In genomic region chr15:90957105-90957790, GRCh38 we compare ENCODE assay signal across 8 cellular contexts. TPM values are rescaled to one million over a fixed set of nuclear protein-coding genes. Genes with fewer than 3 reads are reported as not detected.
DNase-seq lines count a peak whose midpoint lies in the region; ATAC-seq, FAIRE-seq and TF ChIP-seq lines count a peak whose summit lies in the region.
"Had no signal": no experiment of that assay in that cellular context is flagged by ENCODE, and none has a peak within 500 bp of the region (broad histone marks: within the 10 kb centered on the region; RNA-seq: fewer than 3 reads in every experiment).

No MANE protein-coding gene starts in this region.

- no peak for DNase-seq in activated naive CD8-positive, alpha-beta T cell treated with anti-CD3 and anti-CD28 coated beads, Interleukin-2, amount 50 U/mL, for 24 hours
- peak; percentile 56 for DNase-seq in hepatocyte (ENCODE audit: low spot score)
- DNase-seq in sigmoid colon = no peak
- DNase-seq in RCC 7860 (ENCODE audit: low spot score) = no peak
- no peak for DNase-seq in HUDEP-2 (lab: John Stamatoyannopoulos, UW; ENCODE audit: unreplicated experiment in 76 of 76)

- intact Hi-C loops in sigmoid colon (cut with DNase I) = loop anchor here (2.0 to 5.0 kb wide), 2 partner anchors 38 to 315 kb away; partner anchors contain the start of gene PRC1

- peaks cover 22% of the 10 kb centered on the region for H3K4me1 Mint-ChIP-seq in activated naive CD8-positive, alpha-beta T cell treated with anti-CD3 and anti-CD28 coated beads, Interleukin-2, amount 50 U/mL, for 24 hours

- CTCF ChIA-PET in HEK293 (lab: Yijun Ruan, JAX) = interaction anchor here (0.5 to 11.9 kb wide), 34 partner anchors 10 to 1069 kb away, joined by 3 to 163 read pairs (median 5); partner anchors contain the start of genes HDDC3, UNC45A and VPS33B

- H3K27ac Mint-ChIP-seq in activated naive CD8-positive, alpha-beta T cell treated with anti-CD3 and anti-CD28 coated beads, Interleukin-2, amount 50 U/mL, for 24 hours = no peak overlapping the region

- TF ChIP-seq EP300 in sigmoid colon (IDR thresholded peaks at IDR 0.05) = no peak

- H3K4me3 ChIP-seq in HEK293 (ENCODE audit: low read depth, low read length) = peak overlapping the region; percentile 59
- peak overlapping the region; percentile 68 for H3K4me3 ChIP-seq in hepatocyte
- H3K4me3 ChIP-seq in sigmoid colon = peak overlapping the region; percentile 50 to 77 (median 62)

- peak overlapping the region; percentile 98 for H3K4me2 ChIP-seq in hepatocyte

- H3K36me3 ChIP-seq in HEK293 (ENCODE audit: control insufficient read depth in 2 of 2, insufficient read depth in 1 of 2, low read length in 2 of 2) (peaks cover 14 to 65% of the 10 kb centered on the region in 2 experiments; a peak in 2 of 3 replicates), hepatocyte (replicated peaks; ENCODE audit: insufficient read depth, low read depth) (no peaks in the 10 kb centered on the region), sigmoid colon (peaks cover 10 to 35% (median 24%) of the 10 kb centered on the region in 4 donors)

- H3K4me1 ChIP-seq in HEK293 (ENCODE audit: control insufficient read depth, insufficient read depth, low read length) (no peaks in the 10 kb centered on the region; the same call in 1 of the 2 replicates), hepatocyte (ENCODE audit: insufficient read depth) (peaks cover 17% of the 10 kb centered on the region), sigmoid colon (peaks cover 0 to 56% (median 49%) of the 10 kb centered on the region in 4 donors)

- no peaks in the 10 kb centered on the region for H3K9me2 ChIP-seq in hepatocyte (replicated peaks; ENCODE audit: insufficient read depth)

- no peaks in the 10 kb centered on the region for H3K9me3 Mint-ChIP-seq in activated naive CD8-positive, alpha-beta T cell treated with anti-CD3 and anti-CD28 coated beads, Interleukin-2, amount 50 U/mL, for 24 hours

- H3K9me3 ChIP-seq in HEK293 (ENCODE audit: control insufficient read depth, insufficient read depth, low read depth, low read length) (no peaks in the 10 kb centered on the region), hepatocyte (ENCODE audit: low read depth) (no peaks in the 10 kb centered on the region), sigmoid colon (no peaks in the 10 kb centered on the region)
- H3K9me3 ChIP-seq: SJSA1 had no signal

- H2AFZ ChIP-seq in hepatocyte = peak overlapping the region; percentile 95

- peaks cover 3% of the 10 kb centered on the region for H3K79me2 ChIP-seq in hepatocyte

- no peak for TF ChIP-seq POLR2A in sigmoid colon (IDR thresholded peaks at IDR 0.05)

- no peak for TF ChIP-seq CTCF in HEK293 (tag by site-specific recombination; IDR thresholded peaks at IDR 0.05)
- TF ChIP-seq CTCF in hepatocyte (IDR thresholded peaks at IDR 0.05; ENCODE audit: poor library complexity) = no peak
- TF ChIP-seq CTCF in sigmoid colon (IDR thresholded peaks at IDR 0.05) = no peak

- no peaks in the 10 kb centered on the region for H4K20me1 ChIP-seq in hepatocyte (ENCODE audit: insufficient read depth, poor library complexity, severe bottlenecking)

- peaks cover 30% of the 10 kb centered on the region for H3K36me3 Mint-ChIP-seq in activated naive CD8-positive, alpha-beta T cell treated with anti-CD3 and anti-CD28 coated beads, Interleukin-2, amount 50 U/mL, for 24 hours (ENCODE audit: low read depth)

- H3K27me3 Mint-ChIP-seq in activated naive CD8-positive, alpha-beta T cell treated with anti-CD3 and anti-CD28 coated beads, Interleukin-2, amount 50 U/mL, for 24 hours = no peaks in the 10 kb centered on the region

- 12% methylated on average over 57 of the region's 58 CpGs for WGBS in hepatocyte (ENCODE audit: low lambda C conversion rate, missing lambda C conversion rate)
- WGBS in sigmoid colon, 2 donors = 19 to 55% methylated on average over 58 of the region's 58 CpGs

- POLR2A ChIA-PET in HEK293 (lab: Yijun Ruan, JAX) = interaction anchor here (0.8 to 7.8 kb wide), 10 partner anchors 9 to 314 kb away, joined by 3 to 179 read pairs (median 6); partner anchors contain the start of genes HDDC3, PRC1 and UNC45A

- ATAC-seq in activated naive CD8-positive, alpha-beta T cell treated with anti-CD3 and anti-CD28 coated beads, Interleukin-2, amount 50 U/mL, for 24 hours = no peak
- no peak for ATAC-seq in HG03354 (IDR thresholded peaks at IDR 0.05; ENCODE audit: poor library complexity, severe bottlenecking, unreplicated experiment)

- H3K4me3 Mint-ChIP-seq in activated naive CD8-positive, alpha-beta T cell treated with anti-CD3 and anti-CD28 coated beads, Interleukin-2, amount 50 U/mL, for 24 hours = peak overlapping the region; percentile 84

- H3K27me3 ChIP-seq in hepatocyte = no peaks in the 10 kb centered on the region
- H3K27me3 ChIP-seq in sigmoid colon = no peaks in the 10 kb centered on the region
- H3K27me3 ChIP-seq: SJSA1 had no signal

- H3K27ac ChIP-seq in HEK293 (ENCODE audit: extremely low read depth, low read depth, low read length) = peak overlapping the region; percentile 77
- no peak overlapping the region for H3K27ac ChIP-seq in hepatocyte
- peak overlapping the region; percentile 78 to 86 (median 81) for H3K27ac ChIP-seq in sigmoid colon

- no peak for FAIRE-seq in RCC 7860 (lab: Jason Lieb, UNC)

TF ChIP-seq in HEK293, 187 proteins besides CTCF, POLR2A, EP300 and RAD21:
- TF ChIP-seq PRDM4 (tag by site-specific recombination; IDR thresholded peaks at IDR 0.05) (no peak), PBX3 (CRISPR knock-in tag; IDR thresholded peaks at IDR 0.05) (0 out of 2 replicates have a peak, but pooled peaks have one; percentile 67), ZNF433 (tag by site-specific recombination; IDR thresholded peaks at IDR 0.05; ENCODE audit: low read depth) (no peak)

RNA-seq across cellular contexts. Expression of gene RCCD1, which starts 2.6 kb away (rescaled TPM):
- 5.3 and 9.5 TPM in 2 replicates for total RNA-seq in hepatocyte
- polyA plus RNA-seq in hepatocyte = 9.4 and 11.2 TPM in 2 replicates
- total RNA-seq in sigmoid colon = 1 to 10 TPM; 5.2 to 8.0 (median 6.7) TPM
- polyA plus RNA-seq in sigmoid colon = 10 to 100 TPM in 1 of 3 donors, 1 to 10 TPM in 2; 4.2 to 11.8 (median 6.7) TPM

RNA-seq across cellular contexts. Expression of gene UNC45A, which starts 22.2 kb away (rescaled TPM):
- total RNA-seq in hepatocyte = 55.2 and 69.8 TPM in 2 replicates
- 55.3 and 63.3 TPM in 2 replicates for polyA plus RNA-seq in hepatocyte
- total RNA-seq in sigmoid colon = 10 to 100 TPM; 36.0 to 63.5 (median 60.2) TPM
- polyA plus RNA-seq in sigmoid colon = 10 to 100 TPM; 28.8 to 50.4 (median 31.4) TPM

RNA-seq across cellular contexts. Expression of gene HDDC3, which starts 24.9 kb away (rescaled TPM):
- 15.4 and 17.5 TPM in 2 replicates for total RNA-seq in hepatocyte
- polyA plus RNA-seq in hepatocyte = 13.0 and 20.0 TPM in 2 replicates
- 10 to 100 TPM in 1 of 4 donors, 1 to 10 TPM in 3; 5.2 to 10.7 (median 7.0) TPM for total RNA-seq in sigmoid colon
- polyA plus RNA-seq in sigmoid colon = 10 to 100 TPM; 19.1 to 27.0 (median 24.0) TPM

RNA-seq across cellular contexts. Expression of gene PRC1, which starts 37.1 kb away (rescaled TPM):
- 29.2 and 35.8 TPM in 2 replicates for total RNA-seq in hepatocyte
- 21.5 and 29.8 TPM in 2 replicates for polyA plus RNA-seq in hepatocyte
- 10 to 100 TPM in 1 of 4 donors, 1 to 10 TPM in 3; 1.8 to 13.8 (median 6.4) TPM for total RNA-seq in sigmoid colon
- 10 to 100 TPM in 2 of 3 donors, 1 to 10 TPM in 1; 4.8 to 44.2 (median 12.3) TPM for polyA plus RNA-seq in sigmoid colon

RNA-seq across cellular contexts. Expression of gene MAN2A2, which starts 54.1 kb away (rescaled TPM):
- total RNA-seq in hepatocyte (8.3 and 11.2 TPM in 2 replicates), sigmoid colon (10 to 100 TPM; 27.2 to 57.6 (median 38.4) TPM)
- polyA plus RNA-seq in hepatocyte (32.7 and 44.5 TPM in 2 replicates), sigmoid colon (10 to 100 TPM in 1 of 3 donors, 1 to 10 TPM in 2; 3.7 to 31.0 (median 4.8) TPM)
